Comparison of ENCODE assay signal across 8 cellular contexts in the genomic region with DNA sequence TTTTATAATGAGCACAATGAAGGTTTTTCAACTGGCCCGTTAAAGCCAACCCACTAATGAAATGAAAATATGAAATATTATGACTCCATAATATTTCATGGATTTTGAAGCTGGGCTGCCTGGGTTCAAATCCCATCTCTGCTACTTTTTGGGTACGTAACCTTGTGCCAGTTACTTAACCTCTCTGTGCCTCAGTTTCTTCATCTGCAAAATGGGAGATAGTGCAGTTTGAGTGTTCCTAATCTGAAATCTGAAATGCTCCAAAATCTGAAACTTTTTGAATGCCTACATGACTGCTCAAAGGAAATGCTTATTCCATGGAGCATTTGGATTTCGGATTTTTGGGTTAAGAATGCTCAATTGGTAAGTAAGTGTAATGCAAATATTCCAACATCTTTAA.
"Had no signal": no experiment of that assay in that cellular context is flagged by ENCODE, and none has a peak within 500 bp of the region (broad histone marks: within the 10 kb centered on the region; RNA-seq: fewer than 3 reads in every experiment).

No MANE protein-coding gene starts in this region.

- ATAC-seq: HCT116 had no signal

- H3K27ac Mint-ChIP-seq: HFFc6 had no signal

- H3K9me3 Mint-ChIP-seq: HFFc6 had no signal

- H3K4me1 ChIP-seq: HAP-1 had no signal

- H3K9me3 ChIP-seq: HAP-1 had no signal

- FAIRE-seq: HTR-8/SVneo had no signal

- H3K36me3 ChIP-seq: HAP-1 had no signal

- H3K4me3 ChIP-seq: HAP-1 had no signal

- DNase-seq: GOT3, H7, HFFc6, KG1 had no signal

- H3K4me3 Mint-ChIP-seq: HFFc6, IgD-negative memory B cell had no signal

- H3K27me3 Mint-ChIP-seq: IgD-negative memory B cell had no signal
